18 cellular contexts compared by ENCODE assay signal in the genomic region with DNA sequence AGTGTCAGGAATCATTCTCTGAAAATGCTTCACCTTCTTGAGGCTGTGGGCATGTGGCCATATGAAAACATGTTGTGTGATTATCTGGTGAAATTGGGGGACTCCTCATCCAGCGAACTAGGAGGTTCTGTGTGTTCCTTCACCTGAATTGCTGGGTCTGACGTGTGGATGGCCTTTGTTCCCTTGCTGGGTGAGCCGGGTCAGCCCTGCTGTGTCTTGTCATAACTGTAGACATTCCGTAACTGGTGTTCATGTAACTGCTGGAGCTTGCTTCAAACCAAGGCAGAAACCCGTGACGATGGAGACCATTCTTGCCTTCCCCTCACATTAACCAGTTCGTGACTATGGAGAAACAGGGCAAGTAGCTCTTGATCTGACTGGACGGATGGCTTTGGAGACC.
DNase-seq lines count a peak whose midpoint lies in the region; ATAC-seq, FAIRE-seq and TF ChIP-seq lines count a peak whose summit lies in the region.
"Had no signal": no experiment of that assay in that cellular context is flagged by ENCODE, and none has a peak within 500 bp of the region (broad histone marks: within the 10 kb centered on the region; RNA-seq: fewer than 3 reads in every experiment).

No MANE protein-coding gene starts in this region.

- H3K4me3 Mint-ChIP-seq in nephron, result no peak overlapping the region
- H3K4me3 Mint-ChIP-seq: B cell; CD4-positive, alpha-beta T cell; GM23338 had no signal

- TF ChIP-seq EP300 in suprapubic skin (IDR thresholded peaks at IDR 0.05), result no peak

- 74% methylated on average over 8 of the region's 8 CpGs for WGBS in suprapubic skin

- no peaks in the 10 kb centered on the region for H3K9me3 ChIP-seq in suprapubic skin

- FAIRE-seq in HTR-8/SVneo (lab: Jason Lieb, UNC), result peak; percentile 9
- FAIRE-seq in bronchial epithelial cell (lab: Jason Lieb, UNC), result peak; percentile 83
- FAIRE-seq: GM12878, GM18507, HepG2 had no signal

- DNase-seq in HTR-8/SVneo (ENCODE audit: insufficient read length, low spot score) (no peak), bronchial epithelial cell (ENCODE audit: low read depth) (no peak), suprapubic skin (ENCODE audit: low spot score in 2 of 2) (peak in 1 of 2 donors; percentile 72), iPS-NIHi7 (ENCODE audit: extremely low spot score) (no peak), islet precursor cell (no peak), AG08395 (ENCODE audit: low spot score) (no peak)
- DNase-seq: 8988T; C1 segment of cervical spinal cord; CD4-positive, alpha-beta T cell; DMS79; H7 had no signal

- no peaks in the 10 kb centered on the region for H3K9me3 Mint-ChIP-seq in nephron
- H3K9me3 Mint-ChIP-seq: CD4-positive, alpha-beta T cell; GM23338 had no signal

- H3K4me3 ChIP-seq in bronchial epithelial cell (ENCODE audit: low read depth, low read length) (no peak overlapping the region), suprapubic skin (no peak overlapping the region)
- H3K4me3 ChIP-seq: GM12878, GM23338 had no signal

- H3K27me3 Mint-ChIP-seq in nephron (ENCODE audit: low read depth), result no peaks in the 10 kb centered on the region
- H3K27me3 Mint-ChIP-seq: CD4-positive, alpha-beta T cell had no signal

- H3K4me1 Mint-ChIP-seq in nephron, result peaks cover 47% of the 10 kb centered on the region
- H3K4me1 Mint-ChIP-seq: GM23338 had no signal

- TF ChIP-seq POLR2A in suprapubic skin (IDR thresholded peaks at IDR 0.05), result no peak

- H3K27ac ChIP-seq in suprapubic skin, result peak overlapping the region; percentile 60

- no peaks in the 10 kb centered on the region for H3K36me3 Mint-ChIP-seq in nephron (ENCODE audit: low read depth)

- TF ChIP-seq CTCF in bronchial epithelial cell (IDR thresholded peaks at IDR 0.05; ENCODE audit: insufficient read depth, low read length, severe bottlenecking) (no peak), nephron (IDR thresholded peaks at IDR 0.05; ENCODE audit: unreplicated experiment in 3 of 3) (no peak), suprapubic skin (IDR thresholded peaks at IDR 0.05) (no peak)

- H3K27me3 ChIP-seq in bronchial epithelial cell (ENCODE audit: control insufficient read depth, insufficient read depth, low read length), result no peaks in the 10 kb centered on the region
- H3K27me3 ChIP-seq in suprapubic skin, result no peaks in the 10 kb centered on the region

- peaks cover 37% of the 10 kb centered on the region for H3K4me1 ChIP-seq in suprapubic skin

- no peaks in the 10 kb centered on the region for H3K36me3 ChIP-seq in bronchial epithelial cell (ENCODE audit: control insufficient read depth, insufficient read depth, low read length)
- H3K36me3 ChIP-seq in suprapubic skin, result no peaks in the 10 kb centered on the region

- peak overlapping the region; percentile 50 to 90 (median 73) for H3K27ac Mint-ChIP-seq in nephron
- H3K27ac Mint-ChIP-seq: B cell; CD4-positive, alpha-beta T cell; GM23338 had no signal

- no peak for ATAC-seq in HG03520 (IDR thresholded peaks at IDR 0.05; ENCODE audit: unreplicated experiment)
- ATAC-seq: GM12878, GM23338, HepG2 had no signal
